Comparison of ENCODE assay signal across 13 cellular contexts in the genomic region with DNA sequence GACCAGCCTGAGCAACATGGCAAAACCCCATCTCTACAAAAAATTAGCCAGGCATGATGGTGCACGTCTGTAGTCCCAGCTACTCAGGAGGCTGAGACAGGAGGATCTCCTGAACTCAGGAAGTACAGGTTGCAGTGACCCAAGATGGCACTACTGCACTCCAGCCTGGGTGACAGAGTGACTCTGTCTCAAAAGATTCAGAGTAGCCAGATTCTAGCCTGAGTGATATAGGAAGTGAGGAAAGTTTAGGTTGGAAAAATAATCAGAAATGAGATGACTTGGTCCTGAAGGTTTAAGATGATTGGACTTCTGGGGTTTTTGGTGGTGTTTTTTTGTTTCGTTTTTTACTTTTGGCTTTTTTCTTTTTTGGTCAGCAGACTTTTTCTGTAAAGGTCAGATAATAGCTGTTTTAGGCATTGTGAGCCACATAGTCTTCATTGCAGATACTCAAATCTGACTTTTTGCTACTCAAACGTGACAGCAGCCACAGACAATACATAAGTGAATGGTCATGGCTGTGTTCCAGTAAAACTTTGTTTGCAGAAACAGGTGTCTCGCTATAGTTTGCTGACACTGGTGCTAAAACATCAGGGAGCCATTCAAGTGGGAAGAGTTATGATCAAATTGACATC.
DNase-seq lines count a peak whose midpoint lies in the region; ATAC-seq and TF ChIP-seq lines count a peak whose summit lies in the region.
"Had no signal": no experiment of that assay in that cellular context is flagged by ENCODE, and none has a peak within 500 bp of the region (broad histone marks: within the 10 kb centered on the region; RNA-seq: fewer than 3 reads in every experiment).

No MANE protein-coding gene starts in this region.

- H3K9me3 Mint-ChIP-seq in activated T-cell treated with anti-CD3 and anti-CD28 coated beads, Interleukin-2, amount 50 U/mL, for 24 hours, result no peaks in the 10 kb centered on the region
- no peaks in the 10 kb centered on the region for H3K9me3 Mint-ChIP-seq in stimulated activated naive CD8-positive, alpha-beta T cell treated with anti-CD3 and anti-CD28 coated beads, Interleukin-15, amount 100 ng/mL, for 72 hours
- no peaks in the 10 kb centered on the region for H3K9me3 Mint-ChIP-seq in WTC11

- H3K36me3 ChIP-seq in lower lobe of right lung, result peaks cover 40% of the 10 kb centered on the region

- peaks cover 77% of the 10 kb centered on the region for H3K36me3 Mint-ChIP-seq in activated T-cell treated with anti-CD3 and anti-CD28 coated beads, Interleukin-2, amount 50 U/mL, for 24 hours (ENCODE audit: low read depth)
- H3K36me3 Mint-ChIP-seq in WTC11, result peaks cover 31% of the 10 kb centered on the region

- ATAC-seq in GM21619 (IDR thresholded peaks at IDR 0.05; ENCODE audit: unreplicated experiment) (peak; percentile 58), HG03378 (IDR thresholded peaks at IDR 0.05; ENCODE audit: unreplicated experiment) (peak; percentile 70), lower lobe of right lung (no peak), WTC11 (no peak)
- ATAC-seq in stimulated activated naive CD8-positive, alpha-beta T cell treated with anti-CD3 and anti-CD28 coated beads, Interleukin-15, amount 100 ng/mL, for 72 hours, result peak; percentile 60

- H3K4me1 Mint-ChIP-seq in activated T-cell treated with anti-CD3 and anti-CD28 coated beads, Interleukin-2, amount 50 U/mL, for 24 hours (ENCODE audit: low read depth), result peaks cover 12% of the 10 kb centered on the region
- peaks cover 8% of the 10 kb centered on the region for H3K4me1 Mint-ChIP-seq in stimulated activated naive CD8-positive, alpha-beta T cell treated with anti-CD3 and anti-CD28 coated beads, Interleukin-15, amount 100 ng/mL, for 72 hours
- no peaks in the 10 kb centered on the region for H3K4me1 Mint-ChIP-seq in WTC11

- no peaks in the 10 kb centered on the region for H3K27me3 Mint-ChIP-seq in activated T-cell treated with anti-CD3 and anti-CD28 coated beads, Interleukin-2, amount 50 U/mL, for 24 hours
- no peaks in the 10 kb centered on the region for H3K27me3 Mint-ChIP-seq in stimulated activated naive CD8-positive, alpha-beta T cell treated with anti-CD3 and anti-CD28 coated beads, Interleukin-15, amount 100 ng/mL, for 72 hours
- H3K27me3 Mint-ChIP-seq in WTC11 (ENCODE audit: low read depth), result no peaks in the 10 kb centered on the region

- no peak overlapping the region for H3K4me3 Mint-ChIP-seq in activated T-cell treated with anti-CD3 and anti-CD28 coated beads, Interleukin-2, amount 50 U/mL, for 24 hours
- no peak overlapping the region for H3K4me3 Mint-ChIP-seq in stimulated activated naive CD8-positive, alpha-beta T cell treated with anti-CD3 and anti-CD28 coated beads, Interleukin-15, amount 100 ng/mL, for 72 hours
- no peak overlapping the region for H3K4me3 Mint-ChIP-seq in WTC11

- no peaks in the 10 kb centered on the region for H3K4me1 ChIP-seq in lower lobe of right lung
- H3K4me1 ChIP-seq: vagina had no signal

- H3K27ac Mint-ChIP-seq in activated T-cell treated with anti-CD3 and anti-CD28 coated beads, Interleukin-2, amount 50 U/mL, for 24 hours, result peak overlapping the region; percentile 87
- H3K27ac Mint-ChIP-seq in stimulated activated naive CD8-positive, alpha-beta T cell treated with anti-CD3 and anti-CD28 coated beads, Interleukin-15, amount 100 ng/mL, for 72 hours, result no peak overlapping the region
- no peak overlapping the region for H3K27ac Mint-ChIP-seq in WTC11

- CTCF ChIA-PET in WTC11 (lab: Charles Lee), result no interaction called here

- intact Hi-C loops in lower lobe of right lung (cut with DNase I), result no loop called here

- no peak for DNase-seq in activated T-cell treated with anti-CD3 and anti-CD28 coated beads, Interleukin-2, amount 50 U/mL, for 24 hours
- DNase-seq in activated T-cell treated with anti-CD3 and anti-CD28 coated beads, Interleukin-2, amount 50 U/mL, for 1 hour, result no peak
- no peak for DNase-seq in stimulated activated naive CD8-positive, alpha-beta T cell treated with anti-CD3 and anti-CD28 coated beads, Interleukin-15, amount 100 ng/mL, for 72 hours
- DNase-seq in lower lobe of right lung (no peak), WTC11 (ENCODE audit: low spot score) (no peak)
- no peak for DNase-seq in activated CD4-positive, alpha-beta T cell treated with anti-CD3 and anti-CD28 coated beads, Interleukin-2, amount 50 U/mL, for 4 hours
- DNase-seq: activated T-cell treated with anti-CD3 and anti-CD28 coated beads for 4 hours; effector CD4-positive, alpha-beta T cell; foreskin fibroblast; NCI-H524 had no signal

- no peak overlapping the region for H3K4me3 ChIP-seq in lower lobe of right lung
- H3K4me3 ChIP-seq: vagina had no signal

- H3K27ac ChIP-seq in lower lobe of right lung, result no peak overlapping the region
- H3K27ac ChIP-seq: vagina had no signal

- H3K9me3 ChIP-seq in lower lobe of right lung, result no peaks in the 10 kb centered on the region
- H3K9me3 ChIP-seq: vagina had no signal

- H3K27me3 ChIP-seq in lower lobe of right lung (ENCODE audit: low read depth), result no peaks in the 10 kb centered on the region
- H3K27me3 ChIP-seq: vagina had no signal

- no peak for TF ChIP-seq CTCF in lower lobe of right lung (IDR thresholded peaks at IDR 0.05)
- TF ChIP-seq CTCF in WTC11 (IDR thresholded peaks at IDR 0.05), result no peak

- POLR2A ChIA-PET in WTC11 (lab: Charles Lee), result no interaction called here

TF ChIP-seq in WTC11, 78 proteins besides CTCF, POLR2A, EP300 and RAD21:
- TF ChIP-seq NFYB (CRISPR knock-in tag; conservative IDR thresholded peaks at IDR 0.05; ENCODE audit: low read depth) (no peak), ATF1 (CRISPR knock-in tag; IDR thresholded peaks at IDR 0.05) (no peak), ZNF219 (CRISPR knock-in tag; IDR thresholded peaks at IDR 0.05; ENCODE audit: borderline replicate concordance) (no peak), CBFB (CRISPR knock-in tag; IDR thresholded peaks at IDR 0.05; ENCODE audit: low read depth) (no peak), OVOL2 (CRISPR knock-in tag; IDR thresholded peaks at IDR 0.05; ENCODE audit: borderline replicate concordance) (no peak), ZNF232 (CRISPR knock-in tag; IDR thresholded peaks at IDR 0.05) (no peak)
- TF ChIP-seq, protein P1, sequence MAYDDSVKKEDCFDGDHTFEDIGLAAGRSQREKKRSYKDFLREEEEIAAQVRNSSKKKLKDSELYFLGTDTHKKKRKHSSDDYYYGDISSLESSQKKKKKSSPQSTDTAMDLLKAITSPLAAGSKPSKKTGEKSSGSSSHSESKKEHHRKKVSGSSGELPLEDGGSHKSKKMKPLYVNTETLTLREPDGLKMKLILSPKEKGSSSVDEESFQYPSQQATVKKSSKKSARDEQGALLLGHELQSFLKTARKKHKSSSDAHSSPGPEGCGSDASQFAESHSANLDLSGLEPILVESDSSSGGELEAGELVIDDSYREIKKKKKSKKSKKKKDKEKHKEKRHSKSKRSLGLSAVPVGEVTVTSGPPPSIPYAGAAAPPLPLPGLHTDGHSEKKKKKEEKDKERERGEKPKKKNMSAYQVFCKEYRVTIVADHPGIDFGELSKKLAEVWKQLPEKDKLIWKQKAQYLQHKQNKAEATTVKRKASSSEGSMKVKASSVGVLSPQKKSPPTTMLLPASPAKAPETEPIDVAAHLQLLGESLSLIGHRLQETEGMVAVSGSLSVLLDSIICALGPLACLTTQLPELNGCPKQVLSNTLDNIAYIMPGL (CRISPR knock-in tag; IDR thresholded peaks at IDR 0.05), result no peak
- TF ChIP-seq, protein P2, sequence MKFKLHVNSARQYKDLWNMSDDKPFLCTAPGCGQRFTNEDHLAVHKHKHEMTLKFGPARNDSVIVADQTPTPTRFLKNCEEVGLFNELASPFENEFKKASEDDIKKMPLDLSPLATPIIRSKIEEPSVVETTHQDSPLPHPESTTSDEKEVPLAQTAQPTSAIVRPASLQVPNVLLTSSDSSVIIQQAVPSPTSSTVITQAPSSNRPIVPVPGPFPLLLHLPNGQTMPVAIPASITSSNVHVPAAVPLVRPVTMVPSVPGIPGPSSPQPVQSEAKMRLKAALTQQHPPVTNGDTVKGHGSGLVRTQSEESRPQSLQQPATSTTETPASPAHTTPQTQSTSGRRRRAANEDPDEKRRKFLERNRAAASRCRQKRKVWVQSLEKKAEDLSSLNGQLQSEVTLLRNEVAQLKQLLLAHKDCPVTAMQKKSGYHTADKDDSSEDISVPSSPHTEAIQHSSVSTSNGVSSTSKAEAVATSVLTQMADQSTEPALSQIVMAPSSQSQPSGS (CRISPR knock-in tag; IDR thresholded peaks at IDR 0.05; ENCODE audit: borderline replicate concordance, low read depth), result no peak
- TF ChIP-seq, protein P3, sequence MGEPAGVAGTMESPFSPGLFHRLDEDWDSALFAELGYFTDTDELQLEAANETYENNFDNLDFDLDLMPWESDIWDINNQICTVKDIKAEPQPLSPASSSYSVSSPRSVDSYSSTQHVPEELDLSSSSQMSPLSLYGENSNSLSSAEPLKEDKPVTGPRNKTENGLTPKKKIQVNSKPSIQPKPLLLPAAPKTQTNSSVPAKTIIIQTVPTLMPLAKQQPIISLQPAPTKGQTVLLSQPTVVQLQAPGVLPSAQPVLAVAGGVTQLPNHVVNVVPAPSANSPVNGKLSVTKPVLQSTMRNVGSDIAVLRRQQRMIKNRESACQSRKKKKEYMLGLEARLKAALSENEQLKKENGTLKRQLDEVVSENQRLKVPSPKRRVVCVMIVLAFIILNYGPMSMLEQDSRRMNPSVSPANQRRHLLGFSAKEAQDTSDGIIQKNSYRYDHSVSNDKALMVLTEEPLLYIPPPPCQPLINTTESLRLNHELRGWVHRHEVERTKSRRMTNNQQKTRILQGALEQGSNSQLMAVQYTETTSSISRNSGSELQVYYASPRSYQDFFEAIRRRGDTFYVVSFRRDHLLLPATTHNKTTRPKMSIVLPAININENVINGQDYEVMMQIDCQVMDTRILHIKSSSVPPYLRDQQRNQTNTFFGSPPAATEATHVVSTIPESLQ (CRISPR knock-in tag; IDR thresholded peaks at IDR 0.05), result no peak
TF ChIP-seq in WTC11: peak in this region for 0.

Comparison
In these comparisons a context has a peak if more than half of its experiments do, and no peak if none do; other contexts are left out.
1. ATAC-seq: peak in GM21619 (single experiment), HG03378 (single experiment) and stimulated activated naive CD8-positive, alpha-beta T cell treated with anti-CD3 and anti-CD28 coated beads, Interleukin-15, amount 100 ng/mL, for 72 hours (single experiment); none in lower lobe of right lung (0 of 2) and WTC11 (single experiment).